Comparison of ENCODE assay signal across 9 cellular contexts in the genomic region with DNA sequence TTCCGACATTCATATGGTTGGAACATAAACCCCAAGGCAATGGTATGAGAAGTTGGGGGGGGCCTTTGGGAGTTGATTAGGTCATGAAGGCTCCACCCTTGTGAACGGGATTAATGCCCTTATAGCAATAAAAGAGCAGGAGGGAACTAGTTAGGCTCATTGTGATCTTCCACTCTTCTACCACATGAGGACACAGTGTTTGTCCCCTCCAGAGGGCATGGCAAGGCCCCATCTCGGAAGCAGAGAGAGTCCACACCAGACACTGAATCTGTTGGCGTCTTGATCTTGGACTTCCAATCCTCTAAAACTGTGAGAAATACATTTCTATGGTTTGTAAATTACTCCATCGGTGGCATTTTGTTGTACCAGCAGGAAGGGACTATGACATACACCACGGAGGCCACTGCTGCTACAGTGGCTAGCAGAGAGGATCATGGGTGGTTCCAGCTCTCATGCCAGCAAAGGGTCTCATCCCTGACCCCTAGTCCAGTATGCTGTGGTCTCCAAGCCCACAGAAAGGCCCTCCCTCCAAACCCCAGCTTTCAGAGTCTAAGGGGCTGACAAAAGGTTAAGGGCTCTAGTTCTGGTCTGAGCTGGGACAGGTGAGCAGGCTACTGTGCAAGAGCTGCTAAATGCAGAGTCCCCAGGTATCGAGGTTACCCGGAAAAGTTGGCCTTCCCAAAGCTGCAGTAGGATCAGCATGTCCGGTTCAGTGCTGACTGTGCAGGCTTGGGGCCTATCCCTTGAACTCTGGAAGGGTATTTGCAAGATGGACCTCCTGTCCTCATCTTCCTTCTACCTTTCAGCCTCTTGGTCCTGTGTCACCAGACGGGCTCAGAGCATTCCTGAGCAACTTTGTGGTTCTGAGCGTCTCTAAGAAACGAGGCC. TPM values are rescaled to one million over a fixed set of nuclear protein-coding genes. Genes with fewer than 3 reads are reported as not detected.
DNase-seq lines count a peak whose midpoint lies in the region; ATAC-seq and TF ChIP-seq lines count a peak whose summit lies in the region.
"Had no signal": no experiment of that assay in that cellular context is flagged by ENCODE, and none has a peak within 500 bp of the region (broad histone marks: within the 10 kb centered on the region; RNA-seq: fewer than 3 reads in every experiment).

No MANE protein-coding gene starts in this region.

- peak overlapping the region in 2 of 3 donors; percentile 5 to 28 for H3K9ac ChIP-seq in skeletal muscle tissue (ENCODE audit: low read depth in 1 of 3, low read length in 3 of 3)

- TF ChIP-seq CTCF in GM13976 (IDR thresholded peaks at IDR 0.05; ENCODE audit: borderline replicate concordance, control extremely low read depth, extremely low read depth, insufficient read depth, missing control alignments), result no peak
- TF ChIP-seq CTCF in fibroblast of villous mesenchyme (IDR thresholded peaks at IDR 0.05; ENCODE audit: insufficient read depth, low read depth, low read length), result no peak

- ATAC-seq in HG03108 (IDR thresholded peaks at IDR 0.05; ENCODE audit: unreplicated experiment), result no peak

- H3K27me3 Mint-ChIP-seq in activated CD4-positive, alpha-beta memory T cell treated with anti-CD3 and anti-CD28 coated beads, Interleukin-2, amount 10 ng/mL, durations not matched to agents 7 days and 5 days, result peaks cover 6% of the 10 kb centered on the region

- no peaks in the 10 kb centered on the region for H3K9me3 ChIP-seq in skeletal muscle tissue (ENCODE audit: control insufficient read depth in 3 of 3, low read length in 3 of 3)

- in situ Hi-C loops in GM13976 (cut with MboI; ENCODE audit: low sequenced_read_pairs, unreplicated experiment), result no loop called here

- peaks cover 30% of the 10 kb centered on the region for H3K36me3 Mint-ChIP-seq in activated CD4-positive, alpha-beta memory T cell treated with anti-CD3 and anti-CD28 coated beads, Interleukin-2, amount 10 ng/mL, durations not matched to agents 7 days and 5 days (ENCODE audit: low read depth)

- CTCF ChIA-PET in activated CD4-positive, alpha-beta memory T cell treated with anti-CD3 and anti-CD28 coated beads, Interleukin-2, amount 10 ng/mL, durations not matched to agents 7 days and 5 days (lab: Charles Lee), result interaction anchor here (0.9 to 13.0 kb wide), 7 partner anchors 15 to 246 kb away, joined by 3 to 266 read pairs (median 3); no protein-coding TSS in a partner anchor

- peaks cover 53% of the 10 kb centered on the region for H3K4me1 Mint-ChIP-seq in activated CD4-positive, alpha-beta memory T cell treated with anti-CD3 and anti-CD28 coated beads, Interleukin-2, amount 10 ng/mL, durations not matched to agents 7 days and 5 days

- DNase-seq in GM13976 (ENCODE audit: low spot score), result peak; percentile 24
- peak; percentile 15 for DNase-seq in activated CD4-positive, alpha-beta memory T cell treated with anti-CD3 and anti-CD28 coated beads, Interleukin-2, amount 10 ng/mL, durations not matched to agents 7 days and 5 days
- peak; percentile 28 for DNase-seq in fibroblast of villous mesenchyme (ENCODE audit: low read depth)
- DNase-seq in NCI-H2196 (lab: John Stamatoyannopoulos, UW; ENCODE audit: unreplicated experiment), result no peak
- DNase-seq in DMS153 (lab: John Stamatoyannopoulos, UW), result no peak
- no peak for DNase-seq in NCI-H128 (lab: John Stamatoyannopoulos, UW; ENCODE audit: unreplicated experiment)

- H3K4me3 ChIP-seq in fibroblast of villous mesenchyme (ENCODE audit: low read depth, low read length), result no peak overlapping the region
- H3K4me3 ChIP-seq in skeletal muscle tissue (ENCODE audit: low read length in 3 of 3), result peak overlapping the region in 1 of 3 donors; percentile 30

- no peaks in the 10 kb centered on the region for H3K9me3 Mint-ChIP-seq in activated CD4-positive, alpha-beta memory T cell treated with anti-CD3 and anti-CD28 coated beads, Interleukin-2, amount 10 ng/mL, durations not matched to agents 7 days and 5 days

- peak overlapping the region; percentile 80 for H3K27ac ChIP-seq in skeletal muscle tissue (ENCODE audit: low read depth, low read length)

- peak overlapping the region; percentile 46 for H3K27ac Mint-ChIP-seq in activated CD4-positive, alpha-beta memory T cell treated with anti-CD3 and anti-CD28 coated beads, Interleukin-2, amount 10 ng/mL, durations not matched to agents 7 days and 5 days

- no peak overlapping the region for H3K4me3 Mint-ChIP-seq in activated CD4-positive, alpha-beta memory T cell treated with anti-CD3 and anti-CD28 coated beads, Interleukin-2, amount 10 ng/mL, durations not matched to agents 7 days and 5 days

- H3K27me3 ChIP-seq in skeletal muscle tissue (ENCODE audit: control insufficient read depth in 3 of 3, insufficient read depth in 3 of 3, low read length in 3 of 3), result peaks cover 0 to 2% (median 0%) of the 10 kb centered on the region in 3 donors

- no peaks in the 10 kb centered on the region for H3K36me3 ChIP-seq in skeletal muscle tissue (ENCODE audit: control insufficient read depth in 3 of 3, insufficient read depth in 3 of 3, low read length in 3 of 3)

- POLR2A ChIA-PET in activated CD4-positive, alpha-beta memory T cell treated with anti-CD3 and anti-CD28 coated beads, Interleukin-2, amount 10 ng/mL, durations not matched to agents 7 days and 5 days (lab: Charles Lee), result interaction anchor here (1.0 to 5.0 kb wide), 7 partner anchors 8 to 1113 kb away, joined by 3 to 59 read pairs (median 5); partner anchors contain the start of genes CCR7 and TOP2A

- H3K4me1 ChIP-seq in skeletal muscle tissue (ENCODE audit: control insufficient read depth in 3 of 3, insufficient read depth in 3 of 3, low read length in 3 of 3), result peaks cover 82 to 93% (median 87%) of the 10 kb centered on the region in 3 donors

RNA-seq across cellular contexts. Expression of gene CCR7, which starts 12.2 kb away (rescaled TPM):
- 10 to 100 TPM; 43.3 to 44.6 TPM for total RNA-seq in activated CD4-positive, alpha-beta memory T cell treated with anti-CD3 and anti-CD28 coated beads, Interleukin-2, amount 10 ng/mL, durations not matched to agents 7 days and 5 days
- total RNA-seq in fibroblast of villous mesenchyme (not detected in 2 replicates), skeletal muscle tissue (1.0 TPM)
- total RNA-seq: lung microvascular endothelial cell had no signal

RNA-seq across cellular contexts. Expression of gene TNS4, which starts 51.6 kb away (rescaled TPM):
- 10 to 100 TPM in 1 of 2 experiments, 1 to 10 TPM in 1; 9.5 to 12.7 TPM for total RNA-seq in activated CD4-positive, alpha-beta memory T cell treated with anti-CD3 and anti-CD28 coated beads, Interleukin-2, amount 10 ng/mL, durations not matched to agents 7 days and 5 days
- total RNA-seq in fibroblast of villous mesenchyme (not detected in 2 replicates), skeletal muscle tissue (not detected)
- total RNA-seq: lung microvascular endothelial cell had no signal

Comparison
In these comparisons a context has a peak if more than half of its experiments do, and no peak if none do; other contexts are left out.
1. DNase-seq: peak in GM13976 (single experiment), activated CD4-positive, alpha-beta memory T cell treated with anti-CD3 and anti-CD28 coated beads, Interleukin-2, amount 10 ng/mL, durations not matched to agents 7 days and 5 days (single experiment) and fibroblast of villous mesenchyme (single experiment); none in NCI-H2196 (single experiment), DMS153 (single experiment) and NCI-H128 (single experiment).
2. RNA of gene CCR7, which starts 12.2 kb away (total RNA-seq): 43.3 to 44.6 TPM in activated CD4-positive, alpha-beta memory T cell treated with anti-CD3 and anti-CD28 coated beads, Interleukin-2, amount 10 ng/mL, durations not matched to agents 7 days and 5 days; 1.0 TPM in skeletal muscle tissue (single experiment) and not detected in fibroblast of villous mesenchyme; every median in the first group is over 10 times any median in the second.
3. RNA of gene TNS4, which starts 51.6 kb away (total RNA-seq): 9.5 to 12.7 TPM in activated CD4-positive, alpha-beta memory T cell treated with anti-CD3 and anti-CD28 coated beads, Interleukin-2, amount 10 ng/mL, durations not matched to agents 7 days and 5 days; not detected in fibroblast of villous mesenchyme and not detected in skeletal muscle tissue (single experiment); every median in the first group is over 10 times any median in the second.